Comparison of ENCODE assay signal across 30 cellular contexts in genomic region chr12:54022960-54023884, GRCh38. TPM values are rescaled to one million over a fixed set of nuclear protein-coding genes. Genes with fewer than 3 reads are reported as not detected.
DNase-seq lines count a peak whose midpoint lies in the region; ATAC-seq, FAIRE-seq and TF ChIP-seq lines count a peak whose summit lies in the region.
"Had no signal": no experiment of that assay in that cellular context is flagged by ENCODE, and none has a peak within 500 bp of the region (broad histone marks: within the 10 kb centered on the region; RNA-seq: fewer than 3 reads in every experiment).

No MANE protein-coding gene starts in this region.

- peaks cover 99% of the 10 kb centered on the region for H3K79me2 ChIP-seq in Loucy (ENCODE audit: insufficient read depth, low read length)
- H3K79me2 ChIP-seq in H1 (ENCODE audit: control insufficient read depth in 1 of 2, insufficient read depth in 2 of 2, low read length in 2 of 2): no peaks in the 10 kb centered on the region

- TF ChIP-seq CTCF in Loucy (conservative IDR thresholded peaks at IDR 0.05; ENCODE audit: low read length) (no peak), H1 (IDR thresholded peaks at IDR 0.05; ENCODE audit: control extremely low read depth in 1 of 3, insufficient read depth in 1 of 3, low read depth in 1 of 3, low read length in 3 of 3) (no peak), nephron progenitor cell (IDR thresholded peaks at IDR 0.05) (no peak), suprapubic skin (IDR thresholded peaks at IDR 0.05) (no peak), CD14-positive monocyte (IDR thresholded peaks at IDR 0.05) (no peak)

- no peak overlapping the region for H2BK20ac ChIP-seq in H1 (ENCODE audit: low read length)

- H2AFZ ChIP-seq in Loucy (ENCODE audit: low read length): no peak overlapping the region
- no peak overlapping the region for H2AFZ ChIP-seq in H1 (ENCODE audit: low read length)

- no peaks in the 10 kb centered on the region for H3K9me3 ChIP-seq in Loucy (ENCODE audit: insufficient read depth, low read depth, low read length)
- H3K9me3 ChIP-seq in H1 (ENCODE audit: insufficient read depth in 2 of 2, low read depth in 1 of 2, low read length in 1 of 2): no peaks in the 10 kb centered on the region
- H3K9me3 ChIP-seq in suprapubic skin: no peaks in the 10 kb centered on the region
- H3K9me3 ChIP-seq: uterus had no signal

- WGBS in H1 (ENCODE audit: extremely low coverage in 1 of 2, insufficient coverage in 1 of 2, insufficient read length in 1 of 2, insufficient replicate concordance in 2 of 2, low coverage in 1 of 2, low lambda C conversion rate in 2 of 2, missing lambda C conversion rate in 1 of 2), 2 experiments: 14% methylated on average over 8 of the region's 8 CpGs; no CpG with 5 or more reads in 1 of the 2 experiments
- 32% methylated on average over 8 of the region's 8 CpGs for WGBS in suprapubic skin

- H3K27me3 Mint-ChIP-seq in nephron progenitor cell (ENCODE audit: low read depth, poor library complexity) (peaks cover 6% of the 10 kb centered on the region), CD14-positive monocyte (ENCODE audit: low read depth in 3 of 3) (peaks cover 96 to 100% (median 98%) of the 10 kb centered on the region in 3 donors)
- H3K27me3 Mint-ChIP-seq in effector memory CD8-positive, alpha-beta T cell: peaks cover 59 to 76% of the 10 kb centered on the region in 2 donors

- H2BK15ac ChIP-seq in H1 (ENCODE audit: low read length): no peak overlapping the region

- POLR2A ChIA-PET in H1 (lab: Charles Lee; ENCODE audit: partially characterized antibody): interaction anchor here (0.8 to 1.4 kb wide), 5 partner anchors 11 to 38 kb away, joined by 3 read pairs; partner anchors contain the start of gene HOXC10

- H2AK5ac ChIP-seq in H1 (ENCODE audit: low read depth, low read length): peak overlapping the region; percentile 65; the same call in 1 of the 2 replicates

- no peak overlapping the region for H3K18ac ChIP-seq in H1 (ENCODE audit: extremely low read depth, low read length)

- no peaks in the 10 kb centered on the region for H3K27me3 ChIP-seq in Loucy (ENCODE audit: insufficient read depth, low read length, poor library complexity, severe bottlenecking)
- peaks cover 96 to 100% (median 100%) of the 10 kb centered on the region in 4 experiments for H3K27me3 ChIP-seq in H1 (replicated peaks in 1 of 4; ENCODE audit: control insufficient read depth in 3 of 4, extremely low read depth in 1 of 4, insufficient read depth in 3 of 4, low read length in 3 of 4)
- H3K27me3 ChIP-seq in suprapubic skin: peaks cover 22% of the 10 kb centered on the region

- H3K14ac ChIP-seq in H1 (ENCODE audit: insufficient read length): no peak overlapping the region

- H3K4me2 ChIP-seq in Loucy (ENCODE audit: low read depth, low read length, poor library complexity, severe bottlenecking) (peak overlapping the region; percentile 85), H1 (ENCODE audit: insufficient read depth in 1 of 2, low read depth in 2 of 2, low read length in 2 of 2) (no peak overlapping the region)

- intact Hi-C loops in CD14-positive monocyte (cut with micrococcal nuclease): no loop called here

- 0 out of 2 replicates have a peak, but pooled peaks cover 2% of the 10 kb centered on the region for H3F3A ChIP-seq in Loucy (ENCODE audit: low read depth)

- no peak overlapping the region for H4K5ac ChIP-seq in H1 (ENCODE audit: insufficient read length, low read depth, low read length)

- TF ChIP-seq EP300 in H1 (IDR thresholded peaks at IDR 0.05; ENCODE audit: borderline replicate concordance in 1 of 2, low read depth in 2 of 2, low read length in 2 of 2) (no peak), suprapubic skin (IDR thresholded peaks at IDR 0.05) (no peak)

- CTCF ChIA-PET in H1 (lab: Charles Lee; ENCODE audit: partially characterized antibody): interaction anchor here (0.8 to 12.5 kb wide), 23 partner anchors 10 to 355 kb away, joined by 3 to 172 read pairs (median 5); partner anchors contain the start of genes HOXC10, HOXC4, HOXC5 and HOXC8

- no peaks in the 10 kb centered on the region for H3K9me2 ChIP-seq in Loucy (replicated peaks; ENCODE audit: low read depth, low read length)

- H3K27ac Mint-ChIP-seq in nephron progenitor cell (peak overlapping the region; percentile 99), CD14-positive monocyte (no peak overlapping the region)
- no peak overlapping the region for H3K27ac Mint-ChIP-seq in effector memory CD8-positive, alpha-beta T cell
- H3K27ac Mint-ChIP-seq: activated naive CD8-positive, alpha-beta T cell treated with anti-CD3 and anti-CD28 coated beads for 36 hours; activated T-helper 2 cell treated with anti-CD3 and anti-CD28 coated beads, Interferon-gamma antibody, Interleukin-2, Interleukin-4, amounts not matched to agents 10 μg/mL and 5 μg/mL and 100 μg/mL, durations not matched to agents 14 hours and 24 hours and 36 hours had no signal

- H3K4me3 Mint-ChIP-seq in nephron progenitor cell (peak overlapping the region; percentile 91), CD14-positive monocyte (peak overlapping the region in 1 of 2 donors; percentile 62)
- H3K4me3 Mint-ChIP-seq in effector memory CD8-positive, alpha-beta T cell: no peak overlapping the region
- H3K4me3 Mint-ChIP-seq: activated naive CD8-positive, alpha-beta T cell treated with anti-CD3 and anti-CD28 coated beads for 36 hours; CD8-positive, alpha-beta memory T cell; T-cell had no signal

- H3K9me3 Mint-ChIP-seq in nephron progenitor cell (no peaks in the 10 kb centered on the region), CD14-positive monocyte (peaks cover 0 to 22% (median 13%) of the 10 kb centered on the region in 7 donors)
- no peaks in the 10 kb centered on the region for H3K9me3 Mint-ChIP-seq in effector memory CD8-positive, alpha-beta T cell
- H3K9me3 Mint-ChIP-seq: activated naive CD8-positive, alpha-beta T cell treated with anti-CD3 and anti-CD28 coated beads for 36 hours; activated T-helper 2 cell treated with anti-CD3 and anti-CD28 coated beads, Interferon-gamma antibody, Interleukin-2, Interleukin-4, amounts not matched to agents 10 μg/mL and 5 μg/mL and 100 μg/mL, durations not matched to agents 14 hours and 24 hours and 36 hours; T-cell had no signal

- H2BK5ac ChIP-seq in H1 (ENCODE audit: low read depth, low read length): no peak overlapping the region

- H3K9ac ChIP-seq in Loucy (ENCODE audit: low read depth, low read length, poor library complexity, severe bottlenecking) (peak overlapping the region; percentile 99), H1 (replicated peaks in 1 of 4; ENCODE audit: extremely low read depth in 1 of 4, low read depth in 3 of 4, low read length in 3 of 4) (no peak overlapping the region)

- no peaks in the 10 kb centered on the region for H3K79me1 ChIP-seq in H1 (ENCODE audit: low read depth, low read length)

- peaks cover 3% of the 10 kb centered on the region; the same call in 1 of the 2 replicates for H3K23me2 ChIP-seq in H1 (ENCODE audit: low read depth, low read length)

- peaks cover 65% of the 10 kb centered on the region for H3K4me1 ChIP-seq in Loucy (ENCODE audit: insufficient read depth, low read length, poor library complexity, severe bottlenecking)
- H3K4me1 ChIP-seq in H1 (replicated peaks in 1 of 4; ENCODE audit: control insufficient read depth in 3 of 4, insufficient read depth in 4 of 4, low read length in 3 of 4): peaks cover 0 to 7% (median 3%) of the 10 kb centered on the region in 4 experiments; a peak in 5 of 7 replicates
- peaks cover 96% of the 10 kb centered on the region for H3K4me1 ChIP-seq in suprapubic skin
- H3K4me1 ChIP-seq: uterus had no signal

- no peak for FAIRE-seq in H1 (lab: Jason Lieb, UNC)
- FAIRE-seq: HTR-8/SVneo had no signal

- H3K36me3 ChIP-seq in Loucy (ENCODE audit: insufficient read depth, low read length) (peaks cover under 1% of the 10 kb centered on the region; the same call in 1 of the 2 replicates), H1 (ENCODE audit: control insufficient read depth in 2 of 4, insufficient read depth in 4 of 4, low read length in 3 of 4) (no peaks in the 10 kb centered on the region; a peak in 1 of 8 replicates), suprapubic skin (no peaks in the 10 kb centered on the region)
- H3K36me3 ChIP-seq: uterus had no signal

- peaks cover 77% of the 10 kb centered on the region for H3K4me1 Mint-ChIP-seq in nephron progenitor cell
- peaks cover 17% of the 10 kb centered on the region for H3K4me1 Mint-ChIP-seq in CD14-positive monocyte
- peaks cover 3 to 10% of the 10 kb centered on the region in 2 donors for H3K4me1 Mint-ChIP-seq in effector memory CD8-positive, alpha-beta T cell (ENCODE audit: low read depth in 2 of 2)

- H4K8ac ChIP-seq in H1 (ENCODE audit: extremely low read depth, insufficient read depth, low read length): no peak overlapping the region; the same call in none of the 2 replicates

- peaks cover 84% of the 10 kb centered on the region for H4K20me1 ChIP-seq in Loucy (ENCODE audit: insufficient read depth, low read length, poor library complexity, severe bottlenecking)
- peaks cover 10 to 31% of the 10 kb centered on the region in 2 experiments for H4K20me1 ChIP-seq in H1 (replicated peaks in 1 of 2; ENCODE audit: control insufficient read depth in 1 of 2, insufficient read depth in 2 of 2, low read length in 2 of 2)

- TF ChIP-seq POLR2A in H1 (IDR thresholded peaks at IDR 0.05; ENCODE audit: control extremely low read depth in 1 of 2, low read depth in 2 of 2, low read length in 2 of 2): no peak
- TF ChIP-seq POLR2A in suprapubic skin (IDR thresholded peaks at IDR 0.05): no peak

- no peak overlapping the region for H2BK12ac ChIP-seq in H1 (ENCODE audit: low read depth, low read length)

- DNase-seq in H1 (ENCODE audit: low read depth in 1 of 2, low spot score in 2 of 2): no peak
- DNase-seq in nephron progenitor cell: no peak
- no peak for DNase-seq in suprapubic skin (ENCODE audit: low spot score in 2 of 2)
- DNase-seq in CD14-positive monocyte (ENCODE audit: low spot score): no peak
- no peak for DNase-seq in NCI-H1105 (lab: John Stamatoyannopoulos, UW)
- no peak for DNase-seq in effector memory CD8-positive, alpha-beta T cell
- DNase-seq: activated CD4-positive, alpha-beta T cell treated with anti-CD3 and anti-CD28 coated beads for 4 hours; activated naive CD8-positive, alpha-beta T cell treated with anti-CD3 and anti-CD28 coated beads for 36 hours; CD8-positive, alpha-beta memory T cell; DMS153; effector CD8-positive, alpha-beta T cell; GF-D8; kidney glomerular epithelial cell; NCI-H1048; NCI-H187 treated with DMSO at 0.1 percent for 48 hours; NCI-H82; nucleus accumbens; PC-3; SIG-M5; stimulated activated CD4-positive, alpha-beta T cell treated with anti-CD3 and anti-CD28 coated beads, Interleukin-15, amount 100 ng/mL, for 24 hours; stimulated activated CD8-positive, alpha-beta memory T cell treated with anti-CD3 and anti-CD28 coated beads, Interleukin-4, amount 100 ng/mL, for 48 hours; T-cell; uterus had no signal

- H3K36me3 Mint-ChIP-seq in nephron progenitor cell (ENCODE audit: low read depth): peaks cover 37% of the 10 kb centered on the region
- peaks cover 0 to 15% of the 10 kb centered on the region in 2 donors for H3K36me3 Mint-ChIP-seq in CD14-positive monocyte
- H3K36me3 Mint-ChIP-seq in effector memory CD8-positive, alpha-beta T cell (ENCODE audit: insufficient read depth): peaks cover 5% of the 10 kb centered on the region
- H3K36me3 Mint-ChIP-seq: activated naive CD8-positive, alpha-beta T cell treated with anti-CD3 and anti-CD28 coated beads for 36 hours; CD8-positive, alpha-beta memory T cell; T-cell had no signal

- no peak for ATAC-seq in GM21447 (IDR thresholded peaks at IDR 0.05; ENCODE audit: unreplicated experiment)
- ATAC-seq in effector memory CD8-positive, alpha-beta T cell (replicated peaks): no peak
- ATAC-seq: esophagus mucosa, PC-3, T-cell had no signal

- TF ChIP-seq RAD21 in H1 (IDR thresholded peaks at IDR 0.05 in 1 of 2, conservative IDR thresholded peaks at IDR 0.05 in 1 of 2; ENCODE audit: low read depth in 2 of 2, low read length in 2 of 2): no peak

- H3K27ac ChIP-seq in H1 (ENCODE audit: low read depth, low read length): no peak overlapping the region
- H3K27ac ChIP-seq in suprapubic skin: peak overlapping the region; percentile 98
- H3K27ac ChIP-seq: uterus had no signal

- peak overlapping the region; percentile 95 for H3K4me3 ChIP-seq in Loucy (ENCODE audit: low read length, poor library complexity, severe bottlenecking)
- no peak overlapping the region for H3K4me3 ChIP-seq in H1 (ENCODE audit: extremely low read depth in 1 of 4, insufficient read depth in 2 of 4, low read depth in 3 of 4, low read length in 4 of 4)
- H3K4me3 ChIP-seq in suprapubic skin: peak overlapping the region; percentile 49
- H3K4me3 ChIP-seq: uterus had no signal

- H3K56ac ChIP-seq in H1 (replicated peaks; ENCODE audit: insufficient read length, low read depth, low read length): no peak overlapping the region

- no peak overlapping the region for H2BK120ac ChIP-seq in H1 (replicated peaks; ENCODE audit: low read depth, low read length)

- no peak overlapping the region for H3K23ac ChIP-seq in H1 (ENCODE audit: insufficient read length)

- no peak overlapping the region for H4K91ac ChIP-seq in H1 (replicated peaks; ENCODE audit: insufficient read length, low read length)

- H3K4ac ChIP-seq in H1 (replicated peaks; ENCODE audit: insufficient read length, low read depth, low read length): no peak overlapping the region

RNA-seq across cellular contexts. Expression of gene HOXC6, which starts 5.0 kb away (rescaled TPM):
- not detected in 2 replicates for total RNA-seq in H1 (2021; fragmentation: NEBNext Ultra II Directional; extraction: Animal tissue kit (Norgen Biotek cat#: 25700))
- not detected in 2 replicates for polyA plus RNA-seq in H1 (2011; rRNA removed)
- not detected for polyA plus RNA-seq in H1 (2011; cell fraction: cytosol; rRNA removed)
- polyA plus RNA-seq in H1 (2011; cell fraction: nucleus; rRNA removed): not detected
- polyA plus RNA-seq in H1 (2012, experiment 1 of 2): not detected in 4 replicates
- not detected for polyA plus RNA-seq in H1 (2012, experiment 2 of 2)
- not detected for polyA plus RNA-seq in H1 (2013, experiment 1 of 2)
- polyA plus RNA-seq in H1 (2013, experiment 2 of 2): not detected
- not detected in 2 replicates for polyA minus RNA-seq in H1 (2011; rRNA and poly(A)+ RNA removed)
- not detected for polyA minus RNA-seq in H1 (2011; cell fraction: cytosol; rRNA and poly(A)+ RNA removed)
- polyA minus RNA-seq in H1 (2011; cell fraction: nucleus; rRNA and poly(A)+ RNA removed): not detected
- 1 to 10 TPM in 3 of 4 donors, under 1 TPM in 1; 0.98 to 6.2 (median 2.4) TPM for total RNA-seq in suprapubic skin
- not detected for polyA plus RNA-seq in CD14-positive monocyte
- total RNA-seq: activated naive CD8-positive, alpha-beta T cell treated with anti-CD3 and anti-CD28 coated beads for 36 hours; activated T-helper 2 cell treated with anti-CD3 and anti-CD28 coated beads, Interferon-gamma antibody, Interleukin-2, Interleukin-4, amounts not matched to agents 10 μg/mL and 5 μg/mL and 100 μg/mL, durations not matched to agents 14 hours and 24 hours and 36 hours; CD8-positive, alpha-beta memory T cell; chondrocyte; lung microvascular endothelial cell; T-cell had no signal
- polyA plus RNA-seq: CD8-positive, alpha-beta memory T cell had no signal

RNA-seq across cellular contexts. Expression of gene HOXC5, which starts 9.6 kb away (rescaled TPM):
- not detected in 2 replicates for total RNA-seq in H1 (2021; fragmentation: NEBNext Ultra II Directional; extraction: Animal tissue kit (Norgen Biotek cat#: 25700))
- polyA plus RNA-seq in H1 (2011; rRNA removed): not detected in 2 replicates
- polyA plus RNA-seq in H1 (2011; cell fraction: cytosol; rRNA removed): not detected
- not detected for polyA plus RNA-seq in H1 (2011; cell fraction: nucleus; rRNA removed)
- polyA plus RNA-seq in H1 (2012, experiment 1 of 2): not detected in 4 replicates
- polyA plus RNA-seq in H1 (2012, experiment 2 of 2): not detected
- polyA plus RNA-seq in H1 (2013, experiment 1 of 2): not detected
- polyA plus RNA-seq in H1 (2013, experiment 2 of 2): not detected
- polyA minus RNA-seq in H1 (2011; rRNA and poly(A)+ RNA removed): not detected in 2 replicates
- not detected for polyA minus RNA-seq in H1 (2011; cell fraction: cytosol; rRNA and poly(A)+ RNA removed)
- not detected for polyA minus RNA-seq in H1 (2011; cell fraction: nucleus; rRNA and poly(A)+ RNA removed)
- 1 to 10 TPM in 1 of 4 donors, under 1 TPM in 2, not detected in 1; 0.26 to 3.5 (median 0.49) TPM for total RNA-seq in suprapubic skin
- not detected for polyA plus RNA-seq in CD14-positive monocyte
- total RNA-seq: activated naive CD8-positive, alpha-beta T cell treated with anti-CD3 and anti-CD28 coated beads for 36 hours; activated T-helper 2 cell treated with anti-CD3 and anti-CD28 coated beads, Interferon-gamma antibody, Interleukin-2, Interleukin-4, amounts not matched to agents 10 μg/mL and 5 μg/mL and 100 μg/mL, durations not matched to agents 14 hours and 24 hours and 36 hours; CD8-positive, alpha-beta memory T cell; chondrocyte; lung microvascular endothelial cell; T-cell had no signal
- polyA plus RNA-seq: CD8-positive, alpha-beta memory T cell had no signal

RNA-seq across cellular contexts. Expression of gene HOXC8, which starts 14.4 kb away (rescaled TPM):
- total RNA-seq in H1 (2021; fragmentation: NEBNext Ultra II Directional; extraction: Animal tissue kit (Norgen Biotek cat#: 25700)): not detected in 2 replicates
- polyA plus RNA-seq in H1 (2011; rRNA removed) (not detected in 2 replicates), CD14-positive monocyte (not detected)
- polyA plus RNA-seq in H1 (2011; cell fraction: cytosol; rRNA removed): not detected
- polyA plus RNA-seq in H1 (2011; cell fraction: nucleus; rRNA removed): not detected
- 0.09 TPM in 1 of 4 replicates, not detected in the others for polyA plus RNA-seq in H1 (2012, experiment 1 of 2)
- polyA plus RNA-seq in H1 (2012, experiment 2 of 2): not detected
- polyA plus RNA-seq in H1 (2013, experiment 1 of 2): not detected
- polyA plus RNA-seq in H1 (2013, experiment 2 of 2): not detected
- polyA minus RNA-seq in H1 (2011; rRNA and poly(A)+ RNA removed): not detected in 2 replicates
- polyA minus RNA-seq in H1 (2011; cell fraction: cytosol; rRNA and poly(A)+ RNA removed): not detected
- not detected for polyA minus RNA-seq in H1 (2011; cell fraction: nucleus; rRNA and poly(A)+ RNA removed)
- total RNA-seq in suprapubic skin: 1 to 10 TPM in 3 of 4 donors, under 1 TPM in 1; 0.23 to 8.4 (median 1.6) TPM
- total RNA-seq: activated naive CD8-positive, alpha-beta T cell treated with anti-CD3 and anti-CD28 coated beads for 36 hours; activated T-helper 2 cell treated with anti-CD3 and anti-CD28 coated beads, Interferon-gamma antibody, Interleukin-2, Interleukin-4, amounts not matched to agents 10 μg/mL and 5 μg/mL and 100 μg/mL, durations not matched to agents 14 hours and 24 hours and 36 hours; CD8-positive, alpha-beta memory T cell; chondrocyte; lung microvascular endothelial cell; T-cell had no signal
- polyA plus RNA-seq: CD8-positive, alpha-beta memory T cell had no signal

RNA-seq across cellular contexts. Expression of gene HOXC9, which starts 23.3 kb away (rescaled TPM):
- total RNA-seq in H1 (2021; fragmentation: NEBNext Ultra II Directional; extraction: Animal tissue kit (Norgen Biotek cat#: 25700)): not detected in 2 replicates
- polyA plus RNA-seq in H1 (2011; rRNA removed): not detected in 2 replicates
- not detected for polyA plus RNA-seq in H1 (2011; cell fraction: cytosol; rRNA removed)
- not detected for polyA plus RNA-seq in H1 (2011; cell fraction: nucleus; rRNA removed)
- not detected in 4 replicates for polyA plus RNA-seq in H1 (2012, experiment 1 of 2)
- polyA plus RNA-seq in H1 (2012, experiment 2 of 2): not detected
- not detected for polyA plus RNA-seq in H1 (2013, experiment 1 of 2)
- polyA plus RNA-seq in H1 (2013, experiment 2 of 2): not detected
- not detected in 2 replicates for polyA minus RNA-seq in H1 (2011; rRNA and poly(A)+ RNA removed)
- polyA minus RNA-seq in H1 (2011; cell fraction: cytosol; rRNA and poly(A)+ RNA removed): not detected
- not detected for polyA minus RNA-seq in H1 (2011; cell fraction: nucleus; rRNA and poly(A)+ RNA removed)
- total RNA-seq in suprapubic skin: 10 to 100 TPM in 1 of 4 donors, 1 to 10 TPM in 3; 4.9 to 12.2 (median 6.1) TPM
- not detected for polyA plus RNA-seq in CD14-positive monocyte
- total RNA-seq: activated naive CD8-positive, alpha-beta T cell treated with anti-CD3 and anti-CD28 coated beads for 36 hours; activated T-helper 2 cell treated with anti-CD3 and anti-CD28 coated beads, Interferon-gamma antibody, Interleukin-2, Interleukin-4, amounts not matched to agents 10 μg/mL and 5 μg/mL and 100 μg/mL, durations not matched to agents 14 hours and 24 hours and 36 hours; CD8-positive, alpha-beta memory T cell; chondrocyte; lung microvascular endothelial cell; T-cell had no signal
- polyA plus RNA-seq: CD8-positive, alpha-beta memory T cell had no signal

RNA-seq across cellular contexts. Expression of gene HOXC4, which starts 30.4 kb away (rescaled TPM):
- total RNA-seq in H1 (2021; fragmentation: NEBNext Ultra II Directional; extraction: Animal tissue kit (Norgen Biotek cat#: 25700)): not detected in 2 replicates
- polyA plus RNA-seq in H1 (2011; rRNA removed) (not detected in 2 replicates), CD14-positive monocyte (not detected)
- not detected for polyA plus RNA-seq in H1 (2011; cell fraction: cytosol; rRNA removed)
- not detected for polyA plus RNA-seq in H1 (2011; cell fraction: nucleus; rRNA removed)
- not detected in 4 replicates for polyA plus RNA-seq in H1 (2012, experiment 1 of 2)
- polyA plus RNA-seq in H1 (2012, experiment 2 of 2): not detected
- polyA plus RNA-seq in H1 (2013, experiment 1 of 2): 0.02 TPM
- polyA plus RNA-seq in H1 (2013, experiment 2 of 2): 0.02 TPM
- not detected in 2 replicates for polyA minus RNA-seq in H1 (2011; rRNA and poly(A)+ RNA removed)
- not detected for polyA minus RNA-seq in H1 (2011; cell fraction: cytosol; rRNA and poly(A)+ RNA removed)
- not detected for polyA minus RNA-seq in H1 (2011; cell fraction: nucleus; rRNA and poly(A)+ RNA removed)
- 1 to 10 TPM; 1.4 to 4.7 (median 1.9) TPM for total RNA-seq in suprapubic skin
- total RNA-seq: chondrocyte, lung microvascular endothelial cell had no signal

Comparison
In these comparisons a context has a peak if more than half of its experiments do, and no peak if none do; other contexts are left out.
1. H3K4me3 ChIP-seq: peak in Loucy (single experiment) and suprapubic skin (single experiment); none in H1 (0 of 4).